1 cellular context compared by ENCODE assay signal in genomic region chr19:29811125-29812079, GRCh38.
TF ChIP-seq lines count a peak whose summit lies in the region.

Gene CCNE1 (plus strand): TSS chr19:29811991. CDS start chr19:29812556, 565 bp downstream.

TF ChIP-seq in HEK293, 187 proteins besides CTCF, POLR2A, EP300 and RAD21 (continued from another document):
- TF ChIP-seq ZNF768 (tag by site-specific recombination; IDR thresholded peaks at IDR 0.05) = no peak; the same call in 1 of the 2 replicates
- TF ChIP-seq ZNF707 (tag by site-specific recombination; IDR thresholded peaks at IDR 0.05) = no peak
- peak; percentile 93 for TF ChIP-seq ZNF324 (tag by site-specific recombination; IDR thresholded peaks at IDR 0.05)
- TF ChIP-seq GLI2 (tag by site-specific recombination; IDR thresholded peaks at IDR 0.05; ENCODE audit: borderline replicate concordance, low read depth) = no peak
- TF ChIP-seq ZNF529 (tag by site-specific recombination; IDR thresholded peaks at IDR 0.05; ENCODE audit: insufficient replicate concordance) = no peak
- peak; percentile 91 for TF ChIP-seq EGR2 (tag by site-specific recombination; IDR thresholded peaks at IDR 0.05; ENCODE audit: low read depth)
- TF ChIP-seq ZBTB48 (tag by site-specific recombination; IDR thresholded peaks at IDR 0.05) = peak; percentile 91
- no peak for TF ChIP-seq ZNF292 (tag by site-specific recombination; IDR thresholded peaks at IDR 0.05; ENCODE audit: borderline replicate concordance, low read depth)
- no peak for TF ChIP-seq ZNF221 (tag by site-specific recombination; IDR thresholded peaks at IDR 0.05; ENCODE audit: borderline replicate concordance)
- TF ChIP-seq, protein P1, sequence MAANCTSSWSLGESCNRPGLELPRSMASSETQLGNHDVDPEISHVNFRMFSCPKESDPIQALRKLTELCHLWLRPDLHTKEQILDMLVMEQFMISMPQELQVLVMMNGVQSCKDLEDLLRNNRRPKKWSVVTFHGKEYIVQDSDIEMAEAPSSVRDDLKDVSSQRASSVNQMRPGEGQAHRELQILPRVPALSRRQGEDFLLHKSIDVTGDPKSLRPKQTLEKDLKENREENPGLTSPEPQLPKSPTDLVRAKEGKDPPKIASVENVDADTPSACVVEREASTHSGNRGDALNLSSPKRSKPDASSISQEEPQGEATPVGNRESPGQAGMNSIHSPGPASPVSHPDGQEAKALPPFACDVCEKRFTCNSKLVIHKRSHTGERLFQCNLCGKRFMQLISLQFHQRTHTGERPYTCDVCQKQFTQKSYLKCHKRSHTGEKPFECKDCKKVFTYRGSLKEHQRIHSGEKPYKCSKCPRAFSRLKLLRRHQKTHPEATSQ (tag by site-specific recombination; IDR thresholded peaks at IDR 0.05) = peak; percentile 90; the same call in 1 of the 2 replicates
- TF ChIP-seq ZNF433 (tag by site-specific recombination; IDR thresholded peaks at IDR 0.05; ENCODE audit: low read depth) = no peak
- no peak for TF ChIP-seq ZNF175 (tag by site-specific recombination; IDR thresholded peaks at IDR 0.05)
- TF ChIP-seq ZNF19 (tag by site-specific recombination; IDR thresholded peaks at IDR 0.05; ENCODE audit: low read depth) = no peak
- TF ChIP-seq, protein P2, sequence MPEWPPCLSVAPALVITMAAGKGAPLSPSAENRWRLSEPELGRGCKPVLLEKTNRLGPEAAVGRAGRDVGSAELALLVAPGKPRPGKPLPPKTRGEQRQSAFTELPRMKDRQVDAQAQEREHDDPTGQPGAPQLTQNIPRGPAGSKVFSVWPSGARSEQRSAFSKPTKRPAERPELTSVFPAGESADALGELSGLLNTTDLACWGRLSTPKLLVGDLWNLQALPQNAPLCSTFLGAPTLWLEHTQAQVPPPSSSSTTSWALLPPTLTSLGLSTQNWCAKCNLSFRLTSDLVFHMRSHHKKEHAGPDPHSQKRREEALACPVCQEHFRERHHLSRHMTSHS (tag by site-specific recombination; IDR thresholded peaks at IDR 0.05) = 0 out of 2 replicates have a peak, but pooled peaks have one; percentile 47
- no peak for TF ChIP-seq ZNF510 (tag by site-specific recombination; IDR thresholded peaks at IDR 0.05; ENCODE audit: insufficient replicate concordance)
- TF ChIP-seq, protein P3, sequence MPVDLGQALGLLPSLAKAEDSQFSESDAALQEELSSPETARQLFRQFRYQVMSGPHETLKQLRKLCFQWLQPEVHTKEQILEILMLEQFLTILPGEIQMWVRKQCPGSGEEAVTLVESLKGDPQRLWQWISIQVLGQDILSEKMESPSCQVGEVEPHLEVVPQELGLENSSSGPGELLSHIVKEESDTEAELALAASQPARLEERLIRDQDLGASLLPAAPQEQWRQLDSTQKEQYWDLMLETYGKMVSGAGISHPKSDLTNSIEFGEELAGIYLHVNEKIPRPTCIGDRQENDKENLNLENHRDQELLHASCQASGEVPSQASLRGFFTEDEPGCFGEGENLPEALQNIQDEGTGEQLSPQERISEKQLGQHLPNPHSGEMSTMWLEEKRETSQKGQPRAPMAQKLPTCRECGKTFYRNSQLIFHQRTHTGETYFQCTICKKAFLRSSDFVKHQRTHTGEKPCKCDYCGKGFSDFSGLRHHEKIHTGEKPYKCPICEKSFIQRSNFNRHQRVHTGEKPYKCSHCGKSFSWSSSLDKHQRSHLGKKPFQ (tag by site-specific recombination; IDR thresholded peaks at IDR 0.05) = 0 out of 2 replicates have a peak, but pooled peaks have one; percentile 37
- TF ChIP-seq TRIM28 (IDR thresholded peaks at IDR 0.05; ENCODE audit: borderline replicate concordance, low read length) = no peak
- TF ChIP-seq ZNF548 (tag by site-specific recombination; IDR thresholded peaks at IDR 0.05) = 0 out of 2 replicates have a peak, but pooled peaks have one; percentile 49
- no peak for TF ChIP-seq ZNF670 (tag by site-specific recombination; IDR thresholded peaks at IDR 0.05; ENCODE audit: low read depth)
- TF ChIP-seq KLF9 (tag by site-specific recombination; IDR thresholded peaks at IDR 0.05; ENCODE audit: low read depth) = peak; percentile 96
- peak; percentile 90 for TF ChIP-seq ZNF692 (tag by site-specific recombination; IDR thresholded peaks at IDR 0.05)
- TF ChIP-seq ZIC2 (tag by site-specific recombination; IDR thresholded peaks at IDR 0.05) = peak; percentile 80
- TF ChIP-seq ZNF513 (tag by site-specific recombination; IDR thresholded peaks at IDR 0.05) = peak; percentile 37; the same call in 1 of the 2 replicates
- TF ChIP-seq, protein P4, sequence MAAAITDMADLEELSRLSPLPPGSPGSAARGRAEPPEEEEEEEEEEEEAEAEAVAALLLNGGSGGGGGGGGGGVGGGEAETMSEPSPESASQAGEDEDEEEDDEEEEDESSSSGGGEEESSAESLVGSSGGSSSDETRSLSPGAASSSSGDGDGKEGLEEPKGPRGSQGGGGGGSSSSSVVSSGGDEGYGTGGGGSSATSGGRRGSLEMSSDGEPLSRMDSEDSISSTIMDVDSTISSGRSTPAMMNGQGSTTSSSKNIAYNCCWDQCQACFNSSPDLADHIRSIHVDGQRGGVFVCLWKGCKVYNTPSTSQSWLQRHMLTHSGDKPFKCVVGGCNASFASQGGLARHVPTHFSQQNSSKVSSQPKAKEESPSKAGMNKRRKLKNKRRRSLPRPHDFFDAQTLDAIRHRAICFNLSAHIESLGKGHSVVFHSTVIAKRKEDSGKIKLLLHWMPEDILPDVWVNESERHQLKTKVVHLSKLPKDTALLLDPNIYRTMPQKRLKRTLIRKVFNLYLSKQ (tag by site-specific recombination; IDR thresholded peaks at IDR 0.05; ENCODE audit: borderline replicate concordance) = no peak
- TF ChIP-seq ZNF621 (tag by site-specific recombination; IDR thresholded peaks at IDR 0.05) = no peak
- TF ChIP-seq IKZF3 (tag by site-specific recombination; IDR thresholded peaks at IDR 0.05) = peak; percentile 84
- TF ChIP-seq, protein P5, sequence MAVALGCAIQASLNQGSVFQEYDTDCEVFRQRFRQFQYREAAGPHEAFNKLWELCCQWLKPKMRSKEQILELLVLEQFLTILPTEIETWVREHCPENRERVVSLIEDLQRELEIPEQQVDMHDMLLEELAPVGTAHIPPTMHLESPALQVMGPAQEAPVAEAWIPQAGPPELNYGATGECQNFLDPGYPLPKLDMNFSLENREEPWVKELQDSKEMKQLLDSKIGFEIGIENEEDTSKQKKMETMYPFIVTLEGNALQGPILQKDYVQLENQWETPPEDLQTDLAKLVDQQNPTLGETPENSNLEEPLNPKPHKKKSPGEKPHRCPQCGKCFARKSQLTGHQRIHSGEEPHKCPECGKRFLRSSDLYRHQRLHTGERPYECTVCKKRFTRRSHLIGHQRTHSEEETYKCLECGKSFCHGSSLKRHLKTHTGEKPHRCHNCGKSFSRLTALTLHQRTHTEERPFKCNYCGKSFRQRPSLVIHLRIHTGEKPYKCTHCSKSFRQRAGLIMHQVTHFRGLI (tag by site-specific recombination; IDR thresholded peaks at IDR 0.05) = peak; percentile 65
- TF ChIP-seq ZNF362 (tag by site-specific recombination; IDR thresholded peaks at IDR 0.05) = no peak
- no peak for TF ChIP-seq ZNF211 (tag by site-specific recombination; IDR thresholded peaks at IDR 0.05; ENCODE audit: low read depth)
- 0 out of 2 replicates have a peak, but pooled peaks have one; percentile 36 for TF ChIP-seq ZNF596 (tag by site-specific recombination; IDR thresholded peaks at IDR 0.05)
- TF ChIP-seq ZNF560 (tag by site-specific recombination; IDR thresholded peaks at IDR 0.05; ENCODE audit: borderline replicate concordance) = no peak
- TF ChIP-seq ZNF133 (tag by site-specific recombination; IDR thresholded peaks at IDR 0.05) = no peak
- TF ChIP-seq INSM2 (tag by site-specific recombination; IDR thresholded peaks at IDR 0.05) = peak; percentile 85
- TF ChIP-seq ZNF26 (tag by site-specific recombination; IDR thresholded peaks at IDR 0.05) = no peak
- TF ChIP-seq BCL11A (tag by site-specific recombination; IDR thresholded peaks at IDR 0.05; ENCODE audit: low read depth) = peak; percentile 66; the same call in 1 of the 2 replicates
- TF ChIP-seq, protein P6, sequence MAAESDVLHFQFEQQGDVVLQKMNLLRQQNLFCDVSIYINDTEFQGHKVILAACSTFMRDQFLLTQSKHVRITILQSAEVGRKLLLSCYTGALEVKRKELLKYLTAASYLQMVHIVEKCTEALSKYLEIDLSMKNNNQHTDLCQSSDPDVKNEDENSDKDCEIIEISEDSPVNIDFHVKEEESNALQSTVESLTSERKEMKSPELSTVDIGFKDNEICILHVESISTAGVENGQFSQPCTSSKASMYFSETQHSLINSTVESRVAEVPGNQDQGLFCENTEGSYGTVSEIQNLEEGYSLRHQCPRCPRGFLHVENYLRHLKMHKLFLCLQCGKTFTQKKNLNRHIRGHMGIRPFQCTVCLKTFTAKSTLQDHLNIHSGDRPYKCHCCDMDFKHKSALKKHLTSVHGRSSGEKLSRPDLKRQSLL (tag by site-specific recombination; IDR thresholded peaks at IDR 0.05) = peak; percentile 86
- peak; percentile 97 for TF ChIP-seq KLF7 (tag by site-specific recombination; IDR thresholded peaks at IDR 0.05; ENCODE audit: borderline replicate concordance)
- no peak for TF ChIP-seq ZNF747 (tag by site-specific recombination; IDR thresholded peaks at IDR 0.05)
- TF ChIP-seq ZBTB44 (tag by site-specific recombination; IDR thresholded peaks at IDR 0.05) = peak; percentile 44
- peak; percentile 68 for TF ChIP-seq FEZF1 (tag by site-specific recombination; IDR thresholded peaks at IDR 0.05)
